In the genomic region with DNA sequence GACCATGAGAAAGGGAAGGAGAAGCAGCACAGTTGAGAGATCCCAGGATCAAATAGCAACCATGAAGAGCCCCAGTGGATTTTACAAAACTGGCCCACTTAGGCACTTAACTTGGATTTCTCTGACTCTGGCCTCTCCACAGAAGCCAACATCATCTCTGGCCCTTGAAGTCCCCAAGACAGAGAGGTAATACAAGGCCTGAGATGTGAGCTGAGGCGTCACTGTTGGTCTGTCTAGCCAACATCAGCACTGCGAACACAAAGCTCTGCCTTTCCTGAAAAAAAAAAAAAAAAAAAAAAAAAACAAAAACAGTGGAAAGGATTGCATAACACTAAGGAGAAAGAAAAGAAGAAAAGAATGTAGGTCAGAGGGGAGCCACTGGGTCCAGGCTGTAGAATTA, we compare ENCODE assay signal across 28 cellular contexts.
"Had no signal": no experiment of that assay in that cellular context is flagged by ENCODE, and none has a peak within 500 bp of the region (broad histone marks: within the 10 kb centered on the region; RNA-seq: fewer than 3 reads in every experiment).

No MANE protein-coding gene starts in this region.

- H3K4me3 Mint-ChIP-seq: activated CD4-positive, alpha-beta memory T cell treated with anti-CD3 and anti-CD28 coated beads, Interleukin-2, amount 10 ng/mL, durations not matched to agents 7 days and 5 days; activated CD4-positive, alpha-beta T cell treated with anti-CD3 and anti-CD28 coated beads, Interleukin-2, amount 10 ng/mL, durations not matched to agents 7 days and 5 days; activated naive CD4-positive, alpha-beta T cell treated with anti-CD3 and anti-CD28 coated beads for 36 hours; activated naive CD8-positive, alpha-beta T cell; activated T-helper 17 cell treated with anti-CD3 and anti-CD28 coated beads, Interleukin-2, amount 50 U/mL, for 72 hours; central memory CD8-positive, alpha-beta T cell; T-helper 17 cell had no signal

- H3K4me3 ChIP-seq: body of pancreas, K562, Peyer's patch had no signal

- H3K4me1 ChIP-seq: body of pancreas, Peyer's patch had no signal

- FAIRE-seq: K562, TTC549 had no signal

- H3K27me3 ChIP-seq: body of pancreas, Peyer's patch had no signal

- H3K4me1 Mint-ChIP-seq: activated CD4-positive, alpha-beta memory T cell treated with anti-CD3 and anti-CD28 coated beads, Interleukin-2, amount 10 ng/mL, durations not matched to agents 7 days and 5 days; activated CD4-positive, alpha-beta T cell treated with anti-CD3 and anti-CD28 coated beads, Interleukin-2, amount 10 ng/mL, durations not matched to agents 7 days and 5 days; activated T-helper 17 cell treated with anti-CD3 and anti-CD28 coated beads, Interleukin-2, amount 50 U/mL, for 72 hours; central memory CD8-positive, alpha-beta T cell; T-helper 17 cell had no signal

- H3K27me3 Mint-ChIP-seq: activated CD4-positive, alpha-beta memory T cell treated with anti-CD3 and anti-CD28 coated beads, Interleukin-2, amount 10 ng/mL, durations not matched to agents 7 days and 5 days; activated CD4-positive, alpha-beta T cell treated with anti-CD3 and anti-CD28 coated beads, Interleukin-2, amount 10 ng/mL, durations not matched to agents 7 days and 5 days; activated naive CD8-positive, alpha-beta T cell; activated T-helper 17 cell treated with anti-CD3 and anti-CD28 coated beads, Interleukin-2, amount 50 U/mL, for 72 hours; central memory CD8-positive, alpha-beta T cell; T-helper 17 cell had no signal

- H3K9me3 Mint-ChIP-seq: activated CD4-positive, alpha-beta T cell treated with anti-CD3 and anti-CD28 coated beads, Interleukin-2, amount 10 ng/mL, durations not matched to agents 7 days and 5 days; activated naive CD4-positive, alpha-beta T cell treated with anti-CD3 and anti-CD28 coated beads for 36 hours; activated T-helper 17 cell treated with anti-CD3 and anti-CD28 coated beads, Interleukin-2, amount 50 U/mL, for 72 hours had no signal

- H3K36me3 Mint-ChIP-seq: activated naive CD8-positive, alpha-beta T cell had no signal

- H3K27ac ChIP-seq: body of pancreas, Peyer's patch, RWPE1, VCaP had no signal

- H3K9me3 ChIP-seq: body of pancreas, Peyer's patch had no signal

- H3K36me3 ChIP-seq: Peyer's patch had no signal

- H3K27ac Mint-ChIP-seq: activated CD4-positive, alpha-beta memory T cell treated with anti-CD3 and anti-CD28 coated beads, Interleukin-2, amount 10 ng/mL, durations not matched to agents 7 days and 5 days; activated CD4-positive, alpha-beta T cell treated with anti-CD3 and anti-CD28 coated beads, Interleukin-2, amount 10 ng/mL, durations not matched to agents 7 days and 5 days; activated naive CD4-positive, alpha-beta T cell treated with anti-CD3 and anti-CD28 coated beads for 36 hours; activated naive CD8-positive, alpha-beta T cell; activated T-helper 17 cell treated with anti-CD3 and anti-CD28 coated beads, Interleukin-2, amount 50 U/mL, for 72 hours; T-helper 17 cell had no signal

- ATAC-seq: activated T-helper 17 cell treated with anti-CD3 and anti-CD28 coated beads, Interleukin-2, amount 50 U/mL, for 72 hours; body of pancreas; K562; T-helper 17 cell had no signal

- DNase-seq: activated CD4-positive, alpha-beta memory T cell treated with anti-CD3 and anti-CD28 coated beads, Interleukin-2, amount 10 ng/mL, durations not matched to agents 7 days and 5 days; activated CD4-positive, alpha-beta T cell treated with anti-CD3 and anti-CD28 coated beads, Interleukin-2, amount 10 ng/mL, durations not matched to agents 7 days and 5 days; activated CD4-positive, CD25-positive, alpha-beta regulatory T cell; activated gamma-delta T cell; activated naive CD4-positive, alpha-beta T cell treated with anti-CD3 and anti-CD28 coated beads for 36 hours; activated T-cell treated with anti-CD3 and anti-CD28 coated beads for 4 hours; activated T-cell treated with anti-CD3 and anti-CD28 coated beads, Interleukin-2, amount 50 U/mL, for 48 hours; anterior cingulate cortex; body of pancreas; Karpas-422; MM.1S; NCI-H1105; NCI-H1436; NCI-H1694 treated with DMSO at 0.1 percent for 48 hours; NCI-H2029 treated with DMSO at 0.1 percent for 48 hours; NCI-H510A treated with DMSO at 0.1 percent for 48 hours; NCI-H69; Peyer's patch; SHP77 treated with DMSO at 0.1 percent for 48 hours; T-helper 17 cell; T-helper 9 cell had no signal
